In the genomic region with DNA sequence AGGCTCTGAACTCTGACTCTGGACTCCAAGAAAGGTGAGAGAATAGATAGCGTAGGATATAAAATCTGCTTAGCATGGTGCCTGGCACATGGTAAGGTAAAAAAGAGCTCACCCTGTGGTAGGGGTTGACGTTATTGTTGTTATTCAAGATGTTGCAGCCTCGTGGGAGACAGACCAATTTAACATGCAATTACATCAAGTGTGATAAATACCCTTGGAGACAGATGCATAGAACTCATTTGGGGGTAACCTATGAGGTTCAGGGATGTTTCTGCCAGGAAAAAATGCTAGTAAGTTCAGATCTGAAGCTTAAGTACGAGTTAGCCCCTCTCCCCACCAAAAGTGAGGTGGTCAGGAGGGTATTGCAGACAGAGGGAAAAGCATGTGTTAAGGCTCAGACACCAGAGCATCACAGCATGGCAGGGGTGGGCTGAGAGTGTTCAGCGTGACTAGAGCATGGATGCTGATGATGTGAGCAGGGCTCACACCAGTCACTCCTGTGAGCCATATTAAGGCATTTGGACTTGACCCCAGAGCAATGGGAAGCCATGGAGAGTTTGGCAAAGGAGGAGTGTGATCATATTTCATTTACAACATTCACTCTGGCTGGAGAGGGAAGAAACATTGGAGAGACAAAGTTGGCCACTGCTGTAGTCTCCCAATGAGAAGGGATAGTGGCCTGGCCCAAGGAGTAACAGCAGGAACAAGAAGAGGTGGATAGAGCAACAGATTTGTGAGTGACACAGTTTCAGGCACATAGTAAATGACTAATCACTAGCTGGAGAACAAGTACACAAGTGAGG, we compare ENCODE assay signal across 1 cellular context.
TF ChIP-seq lines count a peak whose summit lies in the region.

No MANE protein-coding gene starts in this region.

TF ChIP-seq in HEK293, 187 proteins besides CTCF, POLR2A, EP300 and RAD21 (continued from another document):
- TF ChIP-seq, protein P1, sequence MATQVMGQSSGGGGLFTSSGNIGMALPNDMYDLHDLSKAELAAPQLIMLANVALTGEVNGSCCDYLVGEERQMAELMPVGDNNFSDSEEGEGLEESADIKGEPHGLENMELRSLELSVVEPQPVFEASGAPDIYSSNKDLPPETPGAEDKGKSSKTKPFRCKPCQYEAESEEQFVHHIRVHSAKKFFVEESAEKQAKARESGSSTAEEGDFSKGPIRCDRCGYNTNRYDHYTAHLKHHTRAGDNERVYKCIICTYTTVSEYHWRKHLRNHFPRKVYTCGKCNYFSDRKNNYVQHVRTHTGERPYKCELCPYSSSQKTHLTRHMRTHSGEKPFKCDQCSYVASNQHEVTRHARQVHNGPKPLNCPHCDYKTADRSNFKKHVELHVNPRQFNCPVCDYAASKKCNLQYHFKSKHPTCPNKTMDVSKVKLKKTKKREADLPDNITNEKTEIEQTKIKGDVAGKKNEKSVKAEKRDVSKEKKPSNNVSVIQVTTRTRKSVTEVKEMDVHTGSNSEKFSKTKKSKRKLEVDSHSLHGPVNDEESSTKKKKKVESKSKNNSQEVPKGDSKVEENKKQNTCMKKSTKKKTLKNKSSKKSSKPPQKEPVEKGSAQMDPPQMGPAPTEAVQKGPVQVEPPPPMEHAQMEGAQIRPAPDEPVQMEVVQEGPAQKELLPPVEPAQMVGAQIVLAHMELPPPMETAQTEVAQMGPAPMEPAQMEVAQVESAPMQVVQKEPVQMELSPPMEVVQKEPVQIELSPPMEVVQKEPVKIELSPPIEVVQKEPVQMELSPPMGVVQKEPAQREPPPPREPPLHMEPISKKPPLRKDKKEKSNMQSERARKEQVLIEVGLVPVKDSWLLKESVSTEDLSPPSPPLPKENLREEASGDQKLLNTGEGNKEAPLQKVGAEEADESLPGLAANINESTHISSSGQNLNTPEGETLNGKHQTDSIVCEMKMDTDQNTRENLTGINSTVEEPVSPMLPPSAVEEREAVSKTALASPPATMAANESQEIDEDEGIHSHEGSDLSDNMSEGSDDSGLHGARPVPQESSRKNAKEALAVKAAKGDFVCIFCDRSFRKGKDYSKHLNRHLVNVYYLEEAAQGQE (tag by site-specific recombination; IDR thresholded peaks at IDR 0.05): no peak
- TF ChIP-seq, protein P2, sequence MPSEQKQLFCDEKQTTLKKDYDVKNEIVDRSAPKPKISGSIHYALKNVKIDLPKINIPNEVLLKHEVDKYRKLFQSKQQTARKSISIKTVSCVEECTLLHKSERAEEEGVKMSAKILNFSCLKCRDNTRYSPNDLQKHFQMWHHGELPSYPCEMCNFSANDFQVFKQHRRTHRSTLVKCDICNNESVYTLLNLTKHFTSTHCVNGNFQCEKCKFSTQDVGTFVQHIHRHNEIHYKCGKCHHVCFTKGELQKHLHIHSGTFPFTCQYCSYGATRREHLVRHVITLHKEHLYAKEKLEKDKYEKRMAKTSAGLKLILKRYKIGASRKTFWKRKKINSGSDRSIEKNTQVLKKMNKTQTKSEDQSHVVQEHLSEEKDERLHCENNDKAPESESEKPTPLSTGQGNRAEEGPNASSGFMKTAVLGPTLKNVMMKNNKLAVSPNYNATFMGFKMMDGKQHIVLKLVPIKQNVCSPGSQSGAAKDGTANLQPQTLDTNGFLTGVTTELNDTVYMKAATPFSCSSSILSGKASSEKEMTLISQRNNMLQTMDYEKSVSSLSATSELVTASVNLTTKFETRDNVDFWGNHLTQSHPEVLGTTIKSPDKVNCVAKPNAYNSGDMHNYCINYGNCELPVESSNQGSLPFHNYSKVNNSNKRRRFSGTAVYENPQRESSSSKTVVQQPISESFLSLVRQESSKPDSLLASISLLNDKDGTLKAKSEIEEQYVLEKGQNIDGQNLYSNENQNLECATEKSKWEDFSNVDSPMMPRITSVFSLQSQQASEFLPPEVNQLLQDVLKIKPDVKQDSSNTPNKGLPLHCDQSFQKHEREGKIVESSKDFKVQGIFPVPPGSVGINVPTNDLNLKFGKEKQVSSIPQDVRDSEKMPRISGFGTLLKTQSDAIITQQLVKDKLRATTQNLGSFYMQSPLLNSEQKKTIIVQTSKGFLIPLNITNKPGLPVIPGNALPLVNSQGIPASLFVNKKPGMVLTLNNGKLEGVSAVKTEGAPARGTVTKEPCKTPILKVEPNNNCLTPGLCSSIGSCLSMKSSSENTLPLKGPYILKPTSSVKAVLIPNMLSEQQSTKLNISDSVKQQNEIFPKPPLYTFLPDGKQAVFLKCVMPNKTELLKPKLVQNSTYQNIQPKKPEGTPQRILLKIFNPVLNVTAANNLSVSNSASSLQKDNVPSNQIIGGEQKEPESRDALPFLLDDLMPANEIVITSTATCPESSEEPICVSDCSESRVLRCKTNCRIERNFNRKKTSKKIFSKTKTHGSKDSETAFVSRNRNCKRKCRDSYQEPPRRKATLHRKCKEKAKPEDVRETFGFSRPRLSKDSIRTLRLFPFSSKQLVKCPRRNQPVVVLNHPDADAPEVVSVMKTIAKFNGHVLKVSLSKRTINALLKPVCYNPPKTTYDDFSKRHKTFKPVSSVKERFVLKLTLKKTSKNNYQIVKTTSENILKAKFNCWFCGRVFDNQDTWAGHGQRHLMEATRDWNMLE (tag by site-specific recombination; conservative IDR thresholded peaks at IDR 0.05; ENCODE audit: low read depth): no peak
- TF ChIP-seq ZNF10 (tag by site-specific recombination; IDR thresholded peaks at IDR 0.05) (peak; percentile 83; the same call in 1 of the 2 replicates), ZNF292 (tag by site-specific recombination; IDR thresholded peaks at IDR 0.05; ENCODE audit: borderline replicate concordance, low read depth) (0 out of 2 replicates have a peak, but pooled peaks have one; percentile 8), IKZF3 (tag by site-specific recombination; IDR thresholded peaks at IDR 0.05) (peak; percentile 57), ZNF501 (tag by site-specific recombination; IDR thresholded peaks at IDR 0.05) (no peak; the same call in 1 of the 2 replicates), ZNF600 (tag by site-specific recombination; IDR thresholded peaks at IDR 0.05) (peak; percentile 84), ZNF776 (tag by site-specific recombination; IDR thresholded peaks at IDR 0.05; ENCODE audit: borderline replicate concordance) (no peak), ZNF792 (tag by site-specific recombination; IDR thresholded peaks at IDR 0.05) (no peak), ZNF404 (tag by site-specific recombination; IDR thresholded peaks at IDR 0.05) (no peak), ZSCAN23 (tag by site-specific recombination; IDR thresholded peaks at IDR 0.05) (peak; percentile 0; the same call in 1 of the 2 replicates), ZSCAN30 (tag by site-specific recombination; IDR thresholded peaks at IDR 0.05) (no peak; the same call in 1 of the 2 replicates), GLIS1 (tag by site-specific recombination; IDR thresholded peaks at IDR 0.05) (peak; percentile 97), GLI2 (tag by site-specific recombination; IDR thresholded peaks at IDR 0.05; ENCODE audit: borderline replicate concordance, low read depth) (peak; percentile 31; the same call in 1 of the 2 replicates), KLF8 (tag by site-specific recombination; IDR thresholded peaks at IDR 0.05) (0 out of 2 replicates have a peak, but pooled peaks have one; percentile 12), SP7 (tag by site-specific recombination; IDR thresholded peaks at IDR 0.05) (peak; percentile 36), ZFP37 (tag by site-specific recombination; IDR thresholded peaks at IDR 0.05) (0 out of 2 replicates have a peak, but pooled peaks have one; percentile 19), ZNF366 (tag by site-specific recombination; conservative IDR thresholded peaks at IDR 0.05) (0 out of 2 replicates have a peak, but pooled peaks have one; percentile 31), ZBTB7A (tag by site-specific recombination; IDR thresholded peaks at IDR 0.05; ENCODE audit: low read depth) (no peak), ZBTB48 (tag by site-specific recombination; IDR thresholded peaks at IDR 0.05) (peak; percentile 63)
- TF ChIP-seq, protein P3, sequence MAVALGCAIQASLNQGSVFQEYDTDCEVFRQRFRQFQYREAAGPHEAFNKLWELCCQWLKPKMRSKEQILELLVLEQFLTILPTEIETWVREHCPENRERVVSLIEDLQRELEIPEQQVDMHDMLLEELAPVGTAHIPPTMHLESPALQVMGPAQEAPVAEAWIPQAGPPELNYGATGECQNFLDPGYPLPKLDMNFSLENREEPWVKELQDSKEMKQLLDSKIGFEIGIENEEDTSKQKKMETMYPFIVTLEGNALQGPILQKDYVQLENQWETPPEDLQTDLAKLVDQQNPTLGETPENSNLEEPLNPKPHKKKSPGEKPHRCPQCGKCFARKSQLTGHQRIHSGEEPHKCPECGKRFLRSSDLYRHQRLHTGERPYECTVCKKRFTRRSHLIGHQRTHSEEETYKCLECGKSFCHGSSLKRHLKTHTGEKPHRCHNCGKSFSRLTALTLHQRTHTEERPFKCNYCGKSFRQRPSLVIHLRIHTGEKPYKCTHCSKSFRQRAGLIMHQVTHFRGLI (tag by site-specific recombination; IDR thresholded peaks at IDR 0.05): 0 out of 2 replicates have a peak, but pooled peaks have one; percentile 35
- TF ChIP-seq, protein P4, sequence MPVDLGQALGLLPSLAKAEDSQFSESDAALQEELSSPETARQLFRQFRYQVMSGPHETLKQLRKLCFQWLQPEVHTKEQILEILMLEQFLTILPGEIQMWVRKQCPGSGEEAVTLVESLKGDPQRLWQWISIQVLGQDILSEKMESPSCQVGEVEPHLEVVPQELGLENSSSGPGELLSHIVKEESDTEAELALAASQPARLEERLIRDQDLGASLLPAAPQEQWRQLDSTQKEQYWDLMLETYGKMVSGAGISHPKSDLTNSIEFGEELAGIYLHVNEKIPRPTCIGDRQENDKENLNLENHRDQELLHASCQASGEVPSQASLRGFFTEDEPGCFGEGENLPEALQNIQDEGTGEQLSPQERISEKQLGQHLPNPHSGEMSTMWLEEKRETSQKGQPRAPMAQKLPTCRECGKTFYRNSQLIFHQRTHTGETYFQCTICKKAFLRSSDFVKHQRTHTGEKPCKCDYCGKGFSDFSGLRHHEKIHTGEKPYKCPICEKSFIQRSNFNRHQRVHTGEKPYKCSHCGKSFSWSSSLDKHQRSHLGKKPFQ (tag by site-specific recombination; IDR thresholded peaks at IDR 0.05): peak; percentile 91; the same call in 1 of the 2 replicates
- TF ChIP-seq, protein P5, sequence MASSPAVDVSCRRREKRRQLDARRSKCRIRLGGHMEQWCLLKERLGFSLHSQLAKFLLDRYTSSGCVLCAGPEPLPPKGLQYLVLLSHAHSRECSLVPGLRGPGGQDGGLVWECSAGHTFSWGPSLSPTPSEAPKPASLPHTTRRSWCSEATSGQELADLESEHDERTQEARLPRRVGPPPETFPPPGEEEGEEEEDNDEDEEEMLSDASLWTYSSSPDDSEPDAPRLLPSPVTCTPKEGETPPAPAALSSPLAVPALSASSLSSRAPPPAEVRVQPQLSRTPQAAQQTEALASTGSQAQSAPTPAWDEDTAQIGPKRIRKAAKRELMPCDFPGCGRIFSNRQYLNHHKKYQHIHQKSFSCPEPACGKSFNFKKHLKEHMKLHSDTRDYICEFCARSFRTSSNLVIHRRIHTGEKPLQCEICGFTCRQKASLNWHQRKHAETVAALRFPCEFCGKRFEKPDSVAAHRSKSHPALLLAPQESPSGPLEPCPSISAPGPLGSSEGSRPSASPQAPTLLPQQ (tag by site-specific recombination; IDR thresholded peaks at IDR 0.05): 0 out of 2 replicates have a peak, but pooled peaks have one; percentile 34
- TF ChIP-seq, protein P6, sequence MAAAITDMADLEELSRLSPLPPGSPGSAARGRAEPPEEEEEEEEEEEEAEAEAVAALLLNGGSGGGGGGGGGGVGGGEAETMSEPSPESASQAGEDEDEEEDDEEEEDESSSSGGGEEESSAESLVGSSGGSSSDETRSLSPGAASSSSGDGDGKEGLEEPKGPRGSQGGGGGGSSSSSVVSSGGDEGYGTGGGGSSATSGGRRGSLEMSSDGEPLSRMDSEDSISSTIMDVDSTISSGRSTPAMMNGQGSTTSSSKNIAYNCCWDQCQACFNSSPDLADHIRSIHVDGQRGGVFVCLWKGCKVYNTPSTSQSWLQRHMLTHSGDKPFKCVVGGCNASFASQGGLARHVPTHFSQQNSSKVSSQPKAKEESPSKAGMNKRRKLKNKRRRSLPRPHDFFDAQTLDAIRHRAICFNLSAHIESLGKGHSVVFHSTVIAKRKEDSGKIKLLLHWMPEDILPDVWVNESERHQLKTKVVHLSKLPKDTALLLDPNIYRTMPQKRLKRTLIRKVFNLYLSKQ (tag by site-specific recombination; IDR thresholded peaks at IDR 0.05; ENCODE audit: borderline replicate concordance): no peak
- TF ChIP-seq, protein P7, sequence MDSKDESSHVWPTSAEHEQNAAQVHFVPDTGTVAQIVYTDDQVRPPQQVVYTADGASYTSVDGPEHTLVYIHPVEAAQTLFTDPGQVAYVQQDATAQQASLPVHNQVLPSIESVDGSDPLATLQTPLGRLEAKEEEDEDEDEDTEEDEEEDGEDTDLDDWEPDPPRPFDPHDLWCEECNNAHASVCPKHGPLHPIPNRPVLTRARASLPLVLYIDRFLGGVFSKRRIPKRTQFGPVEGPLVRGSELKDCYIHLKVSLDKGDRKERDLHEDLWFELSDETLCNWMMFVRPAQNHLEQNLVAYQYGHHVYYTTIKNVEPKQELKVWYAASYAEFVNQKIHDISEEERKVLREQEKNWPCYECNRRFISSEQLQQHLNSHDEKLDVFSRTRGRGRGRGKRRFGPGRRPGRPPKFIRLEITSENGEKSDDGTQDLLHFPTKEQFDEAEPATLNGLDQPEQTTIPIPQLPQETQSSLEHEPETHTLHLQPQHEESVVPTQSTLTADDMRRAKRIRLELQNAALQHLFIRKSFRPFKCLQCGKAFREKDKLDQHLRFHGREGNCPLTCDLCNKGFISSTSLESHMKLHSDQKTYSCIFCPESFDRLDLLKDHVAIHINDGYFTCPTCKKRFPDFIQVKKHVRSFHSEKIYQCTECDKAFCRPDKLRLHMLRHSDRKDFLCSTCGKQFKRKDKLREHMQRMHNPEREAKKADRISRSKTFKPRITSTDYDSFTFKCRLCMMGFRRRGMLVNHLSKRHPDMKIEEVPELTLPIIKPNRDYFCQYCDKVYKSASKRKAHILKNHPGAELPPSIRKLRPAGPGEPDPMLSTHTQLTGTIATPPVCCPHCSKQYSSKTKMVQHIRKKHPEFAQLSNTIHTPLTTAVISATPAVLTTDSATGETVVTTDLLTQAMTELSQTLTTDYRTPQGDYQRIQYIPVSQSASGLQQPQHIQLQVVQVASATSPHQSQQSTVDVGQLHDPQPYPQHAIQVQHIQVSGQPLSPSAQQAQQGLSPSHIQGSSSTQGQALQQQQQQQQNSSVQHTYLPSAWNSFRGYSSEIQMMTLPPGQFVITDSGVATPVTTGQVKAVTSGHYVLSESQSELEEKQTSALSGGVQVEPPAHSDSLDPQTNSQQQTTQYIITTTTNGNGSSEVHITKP (tag by site-specific recombination; IDR thresholded peaks at IDR 0.05): peak; percentile 84
- TF ChIP-seq, protein P8, sequence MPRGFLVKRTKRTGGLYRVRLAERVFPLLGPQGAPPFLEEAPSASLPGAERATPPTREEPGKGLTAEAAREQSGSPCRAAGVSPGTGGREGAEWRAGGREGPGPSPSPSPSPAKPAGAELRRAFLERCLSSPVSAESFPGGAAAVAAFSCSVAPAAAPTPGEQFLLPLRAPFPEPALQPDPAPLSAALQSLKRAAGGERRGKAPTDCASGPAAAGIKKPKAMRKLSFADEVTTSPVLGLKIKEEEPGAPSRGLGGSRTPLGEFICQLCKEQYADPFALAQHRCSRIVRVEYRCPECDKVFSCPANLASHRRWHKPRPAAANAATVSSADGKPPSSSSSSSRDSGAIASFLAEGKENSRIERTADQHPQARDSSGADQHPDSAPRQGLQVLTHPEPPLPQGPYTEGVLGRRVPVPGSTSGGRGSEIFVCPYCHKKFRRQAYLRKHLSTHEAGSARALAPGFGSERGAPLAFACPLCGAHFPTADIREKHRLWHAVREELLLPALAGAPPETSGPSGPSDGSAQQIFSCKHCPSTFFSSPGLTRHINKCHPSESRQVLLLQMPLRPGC (tag by site-specific recombination; IDR thresholded peaks at IDR 0.05): 0 out of 2 replicates have a peak, but pooled peaks have one; percentile 39
